23 cellular contexts compared by ENCODE assay signal in genomic region chr5:68099327-68099726, GRCh38.
"Had no signal": no experiment of that assay in that cellular context is flagged by ENCODE, and none has a peak within 500 bp of the region (broad histone marks: within the 10 kb centered on the region; RNA-seq: fewer than 3 reads in every experiment).

No MANE protein-coding gene starts in this region.

- H3K27me3 ChIP-seq: colonic mucosa, dorsolateral prefrontal cortex, esophagus muscularis mucosa, esophagus squamous epithelium, foreskin keratinocyte, gastrocnemius medialis, gastroesophageal sphincter, heart left ventricle, heart right ventricle had no signal

- H3K27ac Mint-ChIP-seq: dendritic cell treated with granulocyte-macrophage colony-stimulating factor and Interleukin-4, amounts not matched to agents 40 ng/mL and 50 ng/mL, for 4 days; effector memory CD8-positive, alpha-beta T cell had no signal

- H3K4me3 Mint-ChIP-seq: dendritic cell treated with granulocyte-macrophage colony-stimulating factor and Interleukin-4, amounts not matched to agents 40 ng/mL and 50 ng/mL, for 4 days; effector memory CD8-positive, alpha-beta T cell had no signal

- H3K4me3 ChIP-seq: colonic mucosa, coronary artery, dorsolateral prefrontal cortex, esophagus muscularis mucosa, esophagus squamous epithelium, gastrocnemius medialis, gastroesophageal sphincter, heart left ventricle, heart right ventricle had no signal

- H3K4me1 ChIP-seq: colonic mucosa, esophagus muscularis mucosa, esophagus squamous epithelium, foreskin keratinocyte, gastrocnemius medialis, gastroesophageal sphincter, heart left ventricle, heart right ventricle had no signal

- H3K27ac ChIP-seq: colonic mucosa, coronary artery, dorsolateral prefrontal cortex, epithelial cell of prostate, esophagus muscularis mucosa, esophagus squamous epithelium, foreskin keratinocyte, gastrocnemius medialis, gastroesophageal sphincter, heart left ventricle, heart right ventricle had no signal

- DNase-seq: colonic mucosa; cortex of kidney; dermis blood vessel endothelial cell; dorsolateral prefrontal cortex; effector CD4-positive, alpha-beta T cell; effector CD8-positive, alpha-beta T cell; effector memory CD4-positive, alpha-beta T cell; effector memory CD8-positive, alpha-beta T cell; erythroblast; esophagus squamous epithelium; foreskin fibroblast; foreskin keratinocyte; foreskin melanocyte; gastrocnemius medialis; glutamatergic neuron; head of caudate nucleus; heart left ventricle; heart right ventricle had no signal

- H3K9me3 ChIP-seq: colonic mucosa, esophagus muscularis mucosa, esophagus squamous epithelium, gastrocnemius medialis, gastroesophageal sphincter had no signal

- H3K36me3 ChIP-seq: colonic mucosa, esophagus muscularis mucosa, esophagus squamous epithelium, gastrocnemius medialis, gastroesophageal sphincter, heart left ventricle, heart right ventricle had no signal

- H3K27me3 Mint-ChIP-seq: dendritic cell treated with granulocyte-macrophage colony-stimulating factor and Interleukin-4, amounts not matched to agents 40 ng/mL and 50 ng/mL, for 4 days had no signal
